Comparison of ENCODE assay signal across 1 cellular context in the genomic region with DNA sequence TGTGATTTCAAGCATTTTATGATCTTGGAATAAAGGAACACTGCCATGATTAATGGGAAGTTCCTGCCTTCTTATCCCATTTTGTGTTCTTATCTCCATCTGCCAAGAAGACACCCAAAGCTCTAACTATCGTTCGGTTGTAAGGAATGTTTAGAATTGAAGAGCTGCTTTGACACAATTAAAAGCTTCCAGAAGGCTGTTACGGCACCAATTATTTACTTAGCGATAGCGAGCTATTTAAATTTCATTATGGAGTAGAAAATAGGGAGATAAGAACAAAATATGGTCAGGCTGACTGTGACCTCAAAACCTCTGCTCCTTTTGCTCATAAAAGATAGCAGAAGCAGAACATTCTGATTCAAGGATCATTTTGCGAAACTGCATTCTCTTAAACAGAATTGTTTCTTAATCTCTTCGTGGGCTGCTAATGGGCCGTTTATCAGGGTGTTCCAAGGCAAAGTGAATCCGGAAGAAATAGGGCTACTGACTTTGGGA.
TF ChIP-seq lines count a peak whose summit lies in the region.

No MANE protein-coding gene starts in this region.

TF ChIP-seq in HCT116, 20 proteins besides CTCF, POLR2A, EP300 and RAD21:
- TF ChIP-seq FOSL1 (IDR thresholded peaks at IDR 0.05; ENCODE audit: low read depth): no peak
TF ChIP-seq in HCT116: peak in this region for 0.
